Comparison of ENCODE assay signal across 9 cellular contexts in genomic region chr4:2832309-2832980, GRCh38. TPM values are rescaled to one million over a fixed set of nuclear protein-coding genes. Genes with fewer than 3 reads are reported as not detected.
A peak's percentile ranks its signal among the peaks of the same experiment; 100 is the strongest.
DNase-seq lines count a peak whose midpoint lies in the region; ATAC-seq lines count a peak whose summit lies in the region.
"Had no signal": no experiment of that assay in that cellular context is flagged by ENCODE, and none has a peak within 500 bp of the region (broad histone marks: within the 10 kb centered on the region; RNA-seq: fewer than 3 reads in every experiment).

No MANE protein-coding gene starts in this region.

- in situ Hi-C loops in GM23248 (cut with MboI), result no loop called here

- WGBS in GM23248 (ENCODE audit: low coverage in 1 of 2, low lambda C conversion rate in 2 of 2, missing lambda C conversion rate in 2 of 2), 2 experiments, result 88 to 92% methylated on average over 19 to 20 of the region's 20 CpGs

- H3K9me2 ChIP-seq in GM23248 (ENCODE audit: insufficient read depth), result no peaks in the 10 kb centered on the region

- H3K27me3 ChIP-seq in GM23248 (replicated peaks; ENCODE audit: insufficient read depth), result no peaks in the 10 kb centered on the region

- no peak overlapping the region for H3K4me3 ChIP-seq in GM23248

- intact Hi-C loops in posterior vena cava (cut with DNase I), result no loop called here

- no peak overlapping the region for H2AFZ ChIP-seq in GM23248

- H3K36me3 ChIP-seq in GM23248 (ENCODE audit: low read depth), result no peaks in the 10 kb centered on the region; the same call in 1 of the 2 replicates

- H3K4me1 ChIP-seq in GM23248 (ENCODE audit: insufficient read depth), result peaks cover 3% of the 10 kb centered on the region; the same call in 1 of the 2 replicates

- peaks cover 38% of the 10 kb centered on the region for H3K4me1 Mint-ChIP-seq in activated T-cell treated with anti-CD3 and anti-CD28 coated beads, Interleukin-2, amount 50 U/mL, for 24 hours (ENCODE audit: low read depth)
- peaks cover 34% of the 10 kb centered on the region for H3K4me1 Mint-ChIP-seq in activated T-cell treated with anti-CD3 and anti-CD28 coated beads, Interleukin-2, amount 50 U/mL, for 4 hours (ENCODE audit: low read depth)
- H3K4me1 Mint-ChIP-seq in IgD-negative memory B cell, result peaks cover 21 to 43% (median 33%) of the 10 kb centered on the region in 3 donors

- peak; percentile 28 for DNase-seq in activated T-cell treated with anti-CD3 and anti-CD28 coated beads, Interleukin-2, amount 50 U/mL, for 24 hours
- DNase-seq in activated T-cell treated with anti-CD3 and anti-CD28 coated beads, Interleukin-2, amount 50 U/mL, for 4 hours, result no peak
- DNase-seq in posterior vena cava (ENCODE audit: low spot score), result peak; percentile 75
- no peak for DNase-seq in NCI-H524 treated with DMSO at 0.1 percent for 48 hours (lab: John Stamatoyannopoulos, UW)
- DNase-seq in GM23248, result no peak

- H3K9me3 Mint-ChIP-seq in activated T-cell treated with anti-CD3 and anti-CD28 coated beads, Interleukin-2, amount 50 U/mL, for 24 hours, result no peaks in the 10 kb centered on the region
- H3K9me3 Mint-ChIP-seq in activated T-cell treated with anti-CD3 and anti-CD28 coated beads, Interleukin-2, amount 50 U/mL, for 4 hours, result no peaks in the 10 kb centered on the region
- H3K9me3 Mint-ChIP-seq in IgD-negative memory B cell, result peaks cover 0 to 3% (median 0%) of the 10 kb centered on the region in 3 donors

- no peak for ATAC-seq in activated T-cell treated with anti-CD3 and anti-CD28 coated beads, Interleukin-2, amount 50 U/mL, for 4 hours
- ATAC-seq in GM21737 (IDR thresholded peaks at IDR 0.05; ENCODE audit: unreplicated experiment), result peak; percentile 46
- no peak for ATAC-seq in GM19324 (IDR thresholded peaks at IDR 0.05; ENCODE audit: low FRiP score, unreplicated experiment)

- H3K9ac ChIP-seq in GM23248, result no peak overlapping the region

- 0 out of 2 replicates have a peak, but pooled peaks cover 4% of the 10 kb centered on the region for H3F3A ChIP-seq in GM23248 (ENCODE audit: insufficient read depth)

- H3K79me2 ChIP-seq in GM23248 (ENCODE audit: insufficient read depth), result no peaks in the 10 kb centered on the region

- no peaks in the 10 kb centered on the region for H4K20me1 ChIP-seq in GM23248 (ENCODE audit: insufficient read depth)

- H3K36me3 Mint-ChIP-seq in activated T-cell treated with anti-CD3 and anti-CD28 coated beads, Interleukin-2, amount 50 U/mL, for 24 hours (ENCODE audit: low read depth), result peaks cover 87% of the 10 kb centered on the region
- H3K36me3 Mint-ChIP-seq in activated T-cell treated with anti-CD3 and anti-CD28 coated beads, Interleukin-2, amount 50 U/mL, for 4 hours (ENCODE audit: insufficient read depth), result peaks cover 17% of the 10 kb centered on the region
- peaks cover 7% of the 10 kb centered on the region for H3K36me3 Mint-ChIP-seq in IgD-negative memory B cell

- no peak overlapping the region for H3K27ac ChIP-seq in GM23248
- H3K27ac ChIP-seq: VCaP had no signal

- H3K4me2 ChIP-seq in GM23248 (ENCODE audit: unreplicated experiment), result no peak overlapping the region

- H3K9me3 ChIP-seq in GM23248 (ENCODE audit: low read depth), result no peaks in the 10 kb centered on the region

- peak overlapping the region; percentile 50 for H3K27ac Mint-ChIP-seq in activated T-cell treated with anti-CD3 and anti-CD28 coated beads, Interleukin-2, amount 50 U/mL, for 24 hours
- peak overlapping the region; percentile 85 to 95 (median 88) for H3K27ac Mint-ChIP-seq in IgD-negative memory B cell

- H3K4me3 Mint-ChIP-seq in activated T-cell treated with anti-CD3 and anti-CD28 coated beads, Interleukin-2, amount 50 U/mL, for 24 hours, result no peak overlapping the region
- no peak overlapping the region for H3K4me3 Mint-ChIP-seq in activated T-cell treated with anti-CD3 and anti-CD28 coated beads, Interleukin-2, amount 50 U/mL, for 4 hours
- peak overlapping the region; percentile 36 to 92 (median 64) for H3K4me3 Mint-ChIP-seq in IgD-negative memory B cell

- H3K27me3 Mint-ChIP-seq in activated T-cell treated with anti-CD3 and anti-CD28 coated beads, Interleukin-2, amount 50 U/mL, for 24 hours, result no peaks in the 10 kb centered on the region
- H3K27me3 Mint-ChIP-seq in activated T-cell treated with anti-CD3 and anti-CD28 coated beads, Interleukin-2, amount 50 U/mL, for 4 hours (ENCODE audit: low read depth), result no peaks in the 10 kb centered on the region
- H3K27me3 Mint-ChIP-seq in IgD-negative memory B cell, result peaks cover 3% of the 10 kb centered on the region

RNA-seq across cellular contexts. Expression of gene ADD1, which starts 11.2 kb away (rescaled TPM):
- total RNA-seq in activated T-cell treated with anti-CD3 and anti-CD28 coated beads, Interleukin-2, amount 50 U/mL, for 4 hours, result 100 to 1,000 TPM; 147 to 175 (median 153) TPM
- polyA plus RNA-seq in IgD-negative memory B cell (300 TPM), GM23248 (2016; fragmentation: Nextera tagmentation; extraction: Ambion mirVana) (175 and 181 TPM in 2 replicates)
- total RNA-seq in posterior vena cava, result 100 to 1,000 TPM; 297 to 327 TPM
- 188 and 219 TPM in 2 replicates for total RNA-seq in GM23248 (2014; rRNA removed; shearing (Covaris generic))

RNA-seq across cellular contexts. Expression of gene SH3BP2, which starts 39.6 kb away (rescaled TPM):
- 10 to 100 TPM; 72.2 to 77.9 (median 76.7) TPM for total RNA-seq in activated T-cell treated with anti-CD3 and anti-CD28 coated beads, Interleukin-2, amount 50 U/mL, for 4 hours
- 22.7 TPM for polyA plus RNA-seq in IgD-negative memory B cell
- 10 to 100 TPM; 47.8 to 52.4 TPM for total RNA-seq in posterior vena cava
- 31.2 and 46.3 TPM in 2 replicates for total RNA-seq in GM23248 (2014; rRNA removed; shearing (Covaris generic))
- polyA plus RNA-seq in GM23248 (2016; fragmentation: Nextera tagmentation; extraction: Ambion mirVana), result 19.1 and 20.9 TPM in 2 replicates

Comparison
In these comparisons a context has a peak if more than half of its experiments do, and no peak if none do; other contexts are left out.
1. DNase-seq: peak in activated T-cell treated with anti-CD3 and anti-CD28 coated beads, Interleukin-2, amount 50 U/mL, for 24 hours (single experiment) and posterior vena cava (single experiment); none in activated T-cell treated with anti-CD3 and anti-CD28 coated beads, Interleukin-2, amount 50 U/mL, for 4 hours (single experiment), NCI-H524 treated with DMSO at 0.1 percent for 48 hours (single experiment) and GM23248 (single experiment).
2. H3K4me3 Mint-ChIP-seq: peak in IgD-negative memory B cell (4 of 4); none in activated T-cell treated with anti-CD3 and anti-CD28 coated beads, Interleukin-2, amount 50 U/mL, for 24 hours (single experiment) and activated T-cell treated with anti-CD3 and anti-CD28 coated beads, Interleukin-2, amount 50 U/mL, for 4 hours (single experiment).